ENCODE assay signal across 1 cellular context in the genomic region with DNA sequence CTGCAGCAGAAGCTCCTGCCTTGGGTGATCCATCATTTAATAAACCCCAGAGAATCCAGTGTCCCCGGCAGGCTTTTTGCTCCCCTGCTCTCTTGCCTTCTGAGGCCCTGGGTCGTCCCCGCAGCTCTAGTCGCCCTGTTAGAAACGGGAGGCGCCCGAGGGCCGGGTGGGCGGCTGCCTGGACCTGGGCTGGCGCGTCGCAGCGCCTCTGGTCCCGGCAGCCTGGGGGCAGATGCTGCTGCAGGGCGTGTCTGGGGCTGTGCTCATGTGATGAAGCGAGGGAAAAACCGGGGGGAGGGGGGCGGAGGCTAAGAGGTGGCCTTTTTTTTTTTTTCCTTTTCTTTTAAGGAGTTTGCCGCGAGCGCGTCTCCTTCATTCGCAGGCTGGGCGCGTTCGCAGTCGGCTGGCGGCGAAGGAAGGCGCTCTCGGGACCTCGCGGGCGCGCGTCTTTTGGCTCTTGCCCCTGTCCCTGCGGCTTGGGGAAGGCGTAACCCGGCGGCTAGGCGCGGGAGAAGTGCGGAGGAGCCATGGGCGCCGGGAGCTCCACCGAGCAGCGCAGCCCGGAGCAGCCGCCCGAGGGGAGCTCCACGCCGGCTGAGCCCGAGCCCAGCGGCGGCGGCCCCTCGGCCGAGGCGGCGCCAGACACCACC.
TF ChIP-seq lines count a peak whose summit lies in the region.

No MANE protein-coding gene starts in this region.

TF ChIP-seq in K562, 482 proteins besides CTCF, POLR2A, EP300 and RAD21 (continued from another document and continues in another):
- TF ChIP-seq, protein P1, sequence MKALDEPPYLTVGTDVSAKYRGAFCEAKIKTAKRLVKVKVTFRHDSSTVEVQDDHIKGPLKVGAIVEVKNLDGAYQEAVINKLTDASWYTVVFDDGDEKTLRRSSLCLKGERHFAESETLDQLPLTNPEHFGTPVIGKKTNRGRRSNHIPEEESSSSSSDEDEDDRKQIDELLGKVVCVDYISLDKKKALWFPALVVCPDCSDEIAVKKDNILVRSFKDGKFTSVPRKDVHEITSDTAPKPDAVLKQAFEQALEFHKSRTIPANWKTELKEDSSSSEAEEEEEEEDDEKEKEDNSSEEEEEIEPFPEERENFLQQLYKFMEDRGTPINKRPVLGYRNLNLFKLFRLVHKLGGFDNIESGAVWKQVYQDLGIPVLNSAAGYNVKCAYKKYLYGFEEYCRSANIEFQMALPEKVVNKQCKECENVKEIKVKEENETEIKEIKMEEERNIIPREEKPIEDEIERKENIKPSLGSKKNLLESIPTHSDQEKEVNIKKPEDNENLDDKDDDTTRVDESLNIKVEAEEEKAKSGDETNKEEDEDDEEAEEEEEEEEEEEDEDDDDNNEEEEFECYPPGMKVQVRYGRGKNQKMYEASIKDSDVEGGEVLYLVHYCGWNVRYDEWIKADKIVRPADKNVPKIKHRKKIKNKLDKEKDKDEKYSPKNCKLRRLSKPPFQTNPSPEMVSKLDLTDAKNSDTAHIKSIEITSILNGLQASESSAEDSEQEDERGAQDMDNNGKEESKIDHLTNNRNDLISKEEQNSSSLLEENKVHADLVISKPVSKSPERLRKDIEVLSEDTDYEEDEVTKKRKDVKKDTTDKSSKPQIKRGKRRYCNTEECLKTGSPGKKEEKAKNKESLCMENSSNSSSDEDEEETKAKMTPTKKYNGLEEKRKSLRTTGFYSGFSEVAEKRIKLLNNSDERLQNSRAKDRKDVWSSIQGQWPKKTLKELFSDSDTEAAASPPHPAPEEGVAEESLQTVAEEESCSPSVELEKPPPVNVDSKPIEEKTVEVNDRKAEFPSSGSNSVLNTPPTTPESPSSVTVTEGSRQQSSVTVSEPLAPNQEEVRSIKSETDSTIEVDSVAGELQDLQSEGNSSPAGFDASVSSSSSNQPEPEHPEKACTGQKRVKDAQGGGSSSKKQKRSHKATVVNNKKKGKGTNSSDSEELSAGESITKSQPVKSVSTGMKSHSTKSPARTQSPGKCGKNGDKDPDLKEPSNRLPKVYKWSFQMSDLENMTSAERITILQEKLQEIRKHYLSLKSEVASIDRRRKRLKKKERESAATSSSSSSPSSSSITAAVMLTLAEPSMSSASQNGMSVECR (CRISPR knock-in tag; IDR thresholded peaks at IDR 0.05) = no peak
- no peak for TF ChIP-seq ZNF282 (CRISPR knock-in tag; IDR thresholded peaks at IDR 0.05)
- TF ChIP-seq, protein P2, sequence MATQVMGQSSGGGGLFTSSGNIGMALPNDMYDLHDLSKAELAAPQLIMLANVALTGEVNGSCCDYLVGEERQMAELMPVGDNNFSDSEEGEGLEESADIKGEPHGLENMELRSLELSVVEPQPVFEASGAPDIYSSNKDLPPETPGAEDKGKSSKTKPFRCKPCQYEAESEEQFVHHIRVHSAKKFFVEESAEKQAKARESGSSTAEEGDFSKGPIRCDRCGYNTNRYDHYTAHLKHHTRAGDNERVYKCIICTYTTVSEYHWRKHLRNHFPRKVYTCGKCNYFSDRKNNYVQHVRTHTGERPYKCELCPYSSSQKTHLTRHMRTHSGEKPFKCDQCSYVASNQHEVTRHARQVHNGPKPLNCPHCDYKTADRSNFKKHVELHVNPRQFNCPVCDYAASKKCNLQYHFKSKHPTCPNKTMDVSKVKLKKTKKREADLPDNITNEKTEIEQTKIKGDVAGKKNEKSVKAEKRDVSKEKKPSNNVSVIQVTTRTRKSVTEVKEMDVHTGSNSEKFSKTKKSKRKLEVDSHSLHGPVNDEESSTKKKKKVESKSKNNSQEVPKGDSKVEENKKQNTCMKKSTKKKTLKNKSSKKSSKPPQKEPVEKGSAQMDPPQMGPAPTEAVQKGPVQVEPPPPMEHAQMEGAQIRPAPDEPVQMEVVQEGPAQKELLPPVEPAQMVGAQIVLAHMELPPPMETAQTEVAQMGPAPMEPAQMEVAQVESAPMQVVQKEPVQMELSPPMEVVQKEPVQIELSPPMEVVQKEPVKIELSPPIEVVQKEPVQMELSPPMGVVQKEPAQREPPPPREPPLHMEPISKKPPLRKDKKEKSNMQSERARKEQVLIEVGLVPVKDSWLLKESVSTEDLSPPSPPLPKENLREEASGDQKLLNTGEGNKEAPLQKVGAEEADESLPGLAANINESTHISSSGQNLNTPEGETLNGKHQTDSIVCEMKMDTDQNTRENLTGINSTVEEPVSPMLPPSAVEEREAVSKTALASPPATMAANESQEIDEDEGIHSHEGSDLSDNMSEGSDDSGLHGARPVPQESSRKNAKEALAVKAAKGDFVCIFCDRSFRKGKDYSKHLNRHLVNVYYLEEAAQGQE (CRISPR knock-in tag; IDR thresholded peaks at IDR 0.05; ENCODE audit: low read depth) = no peak
- no peak for TF ChIP-seq ZNF239 (CRISPR knock-in tag; IDR thresholded peaks at IDR 0.05)
- no peak for TF ChIP-seq ZFP30 (CRISPR knock-in tag; IDR thresholded peaks at IDR 0.05; ENCODE audit: borderline replicate concordance)
- TF ChIP-seq NFATC3 (IDR thresholded peaks at IDR 0.05) = no peak
- TF ChIP-seq ZNF324 (CRISPR knock-in tag; IDR thresholded peaks at IDR 0.05) = no peak
- TF ChIP-seq RBFOX2 (IDR thresholded peaks at IDR 0.05; ENCODE audit: low read depth, low read length) = peak; percentile 66
- no peak for TF ChIP-seq NCOA1 (IDR thresholded peaks at IDR 0.05; ENCODE audit: low read depth)
- TF ChIP-seq GTF2F1 (IDR thresholded peaks at IDR 0.05; ENCODE audit: low read depth, low read length) = no peak
- no peak for TF ChIP-seq SP2 (IDR thresholded peaks at IDR 0.05; ENCODE audit: extremely low read depth, low read depth, low read length, poor library complexity, severe bottlenecking)
- no peak for TF ChIP-seq ZNF124 (CRISPR knock-in tag; IDR thresholded peaks at IDR 0.05)
- TF ChIP-seq, protein P3, sequence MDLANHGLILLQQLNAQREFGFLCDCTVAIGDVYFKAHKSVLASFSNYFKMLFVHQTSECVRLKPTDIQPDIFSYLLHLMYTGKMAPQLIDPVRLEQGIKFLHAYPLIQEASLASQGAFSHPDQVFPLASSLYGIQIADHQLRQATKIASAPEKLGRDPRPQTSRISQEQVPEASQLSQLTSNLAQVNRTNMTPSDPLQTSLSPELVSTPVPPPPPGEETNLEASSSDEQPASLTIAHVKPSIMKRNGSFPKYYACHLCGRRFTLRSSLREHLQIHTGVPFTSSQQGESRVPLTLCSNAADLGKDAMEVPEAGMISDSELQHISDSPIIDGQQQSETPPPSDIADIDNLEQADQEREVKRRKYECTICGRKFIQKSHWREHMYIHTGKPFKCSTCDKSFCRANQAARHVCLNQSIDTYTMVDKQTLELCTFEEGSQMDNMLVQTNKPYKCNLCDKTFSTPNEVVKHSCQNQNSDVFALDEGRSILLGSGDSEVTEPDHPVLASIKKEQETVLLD (IDR thresholded peaks at IDR 0.05) = no peak
- TF ChIP-seq PCBP1 (IDR thresholded peaks at IDR 0.05; ENCODE audit: low read depth, low read length, poor library complexity, severe bottlenecking) = peak; percentile 19
- TF ChIP-seq TAF1 (IDR thresholded peaks at IDR 0.05; ENCODE audit: control insufficient read depth, extremely low read depth, insufficient read depth, low read length, severe bottlenecking) = peak; percentile 19
- peak; percentile 78 for TF ChIP-seq POLR2G (IDR thresholded peaks at IDR 0.05; ENCODE audit: low read depth, low read length)
- TF ChIP-seq, protein P4, sequence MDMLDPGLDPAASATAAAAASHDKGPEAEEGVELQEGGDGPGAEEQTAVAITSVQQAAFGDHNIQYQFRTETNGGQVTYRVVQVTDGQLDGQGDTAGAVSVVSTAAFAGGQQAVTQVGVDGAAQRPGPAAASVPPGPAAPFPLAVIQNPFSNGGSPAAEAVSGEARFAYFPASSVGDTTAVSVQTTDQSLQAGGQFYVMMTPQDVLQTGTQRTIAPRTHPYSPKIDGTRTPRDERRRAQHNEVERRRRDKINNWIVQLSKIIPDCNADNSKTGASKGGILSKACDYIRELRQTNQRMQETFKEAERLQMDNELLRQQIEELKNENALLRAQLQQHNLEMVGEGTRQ (CRISPR knock-in tag; IDR thresholded peaks at IDR 0.05) = 0 out of 2 replicates have a peak, but pooled peaks have one; percentile 38
- no peak for TF ChIP-seq ZBTB7A (IDR thresholded peaks at IDR 0.05; ENCODE audit: borderline replicate concordance, control insufficient read depth, low read depth, low read length)
- TF ChIP-seq MYC (IDR thresholded peaks at IDR 0.05; ENCODE audit: low read depth, low read length) = no peak; the same call in 1 of the 2 replicates
- no peak for TF ChIP-seq MYC (CRISPR knock-in tag; IDR thresholded peaks at IDR 0.05; ENCODE audit: borderline replicate concordance, low read depth)
- no peak for TF ChIP-seq ZNF134 (CRISPR knock-in tag; conservative IDR thresholded peaks at IDR 0.05)
- no peak for TF ChIP-seq PYGO2 (tag; IDR thresholded peaks at IDR 0.05)
- TF ChIP-seq E2F3 (CRISPR knock-in tag; IDR thresholded peaks at IDR 0.05) = no peak
- TF ChIP-seq, protein P5, sequence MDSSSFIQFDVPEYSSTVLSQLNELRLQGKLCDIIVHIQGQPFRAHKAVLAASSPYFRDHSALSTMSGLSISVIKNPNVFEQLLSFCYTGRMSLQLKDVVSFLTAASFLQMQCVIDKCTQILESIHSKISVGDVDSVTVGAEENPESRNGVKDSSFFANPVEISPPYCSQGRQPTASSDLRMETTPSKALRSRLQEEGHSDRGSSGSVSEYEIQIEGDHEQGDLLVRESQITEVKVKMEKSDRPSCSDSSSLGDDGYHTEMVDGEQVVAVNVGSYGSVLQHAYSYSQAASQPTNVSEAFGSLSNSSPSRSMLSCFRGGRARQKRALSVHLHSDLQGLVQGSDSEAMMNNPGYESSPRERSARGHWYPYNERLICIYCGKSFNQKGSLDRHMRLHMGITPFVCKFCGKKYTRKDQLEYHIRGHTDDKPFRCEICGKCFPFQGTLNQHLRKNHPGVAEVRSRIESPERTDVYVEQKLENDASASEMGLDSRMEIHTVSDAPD (CRISPR knock-in tag; IDR thresholded peaks at IDR 0.05) = no peak
- TF ChIP-seq SMARCC2 (IDR thresholded peaks at IDR 0.05; ENCODE audit: low read depth) = no peak
- no peak for TF ChIP-seq ZNF217 (CRISPR knock-in tag; IDR thresholded peaks at IDR 0.05)
- TF ChIP-seq JUND (IDR thresholded peaks at IDR 0.05; ENCODE audit: borderline replicate concordance, low read depth, low read length) = no peak
- no peak for TF ChIP-seq JUND (tag; IDR thresholded peaks at IDR 0.05; ENCODE audit: borderline replicate concordance, low read depth, low read length)
- no peak for TF ChIP-seq ZNF699 (CRISPR knock-in tag; IDR thresholded peaks at IDR 0.05; ENCODE audit: insufficient replicate concordance)
- no peak for TF ChIP-seq ZNF146 (CRISPR knock-in tag; IDR thresholded peaks at IDR 0.05; ENCODE audit: unreplicated experiment)
- no peak for TF ChIP-seq ZEB2 (IDR thresholded peaks at IDR 0.05)
- no peak for TF ChIP-seq BCL6 (CRISPR knock-in tag; IDR thresholded peaks at IDR 0.05)
- TF ChIP-seq, protein P6, sequence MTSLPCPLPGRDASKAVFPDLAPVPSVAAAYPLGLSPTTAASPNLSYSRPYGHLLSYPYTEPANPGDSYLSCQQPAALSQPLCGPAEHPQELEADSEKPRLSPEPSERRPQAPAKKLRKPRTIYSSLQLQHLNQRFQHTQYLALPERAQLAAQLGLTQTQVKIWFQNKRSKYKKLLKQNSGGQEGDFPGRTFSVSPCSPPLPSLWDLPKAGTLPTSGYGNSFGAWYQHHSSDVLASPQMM (CRISPR knock-in tag; IDR thresholded peaks at IDR 0.05) = no peak
- TF ChIP-seq, protein P7, sequence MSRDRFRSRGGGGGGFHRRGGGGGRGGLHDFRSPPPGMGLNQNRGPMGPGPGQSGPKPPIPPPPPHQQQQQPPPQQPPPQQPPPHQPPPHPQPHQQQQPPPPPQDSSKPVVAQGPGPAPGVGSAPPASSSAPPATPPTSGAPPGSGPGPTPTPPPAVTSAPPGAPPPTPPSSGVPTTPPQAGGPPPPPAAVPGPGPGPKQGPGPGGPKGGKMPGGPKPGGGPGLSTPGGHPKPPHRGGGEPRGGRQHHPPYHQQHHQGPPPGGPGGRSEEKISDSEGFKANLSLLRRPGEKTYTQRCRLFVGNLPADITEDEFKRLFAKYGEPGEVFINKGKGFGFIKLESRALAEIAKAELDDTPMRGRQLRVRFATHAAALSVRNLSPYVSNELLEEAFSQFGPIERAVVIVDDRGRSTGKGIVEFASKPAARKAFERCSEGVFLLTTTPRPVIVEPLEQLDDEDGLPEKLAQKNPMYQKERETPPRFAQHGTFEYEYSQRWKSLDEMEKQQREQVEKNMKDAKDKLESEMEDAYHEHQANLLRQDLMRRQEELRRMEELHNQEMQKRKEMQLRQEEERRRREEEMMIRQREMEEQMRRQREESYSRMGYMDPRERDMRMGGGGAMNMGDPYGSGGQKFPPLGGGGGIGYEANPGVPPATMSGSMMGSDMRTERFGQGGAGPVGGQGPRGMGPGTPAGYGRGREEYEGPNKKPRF (IDR thresholded peaks at IDR 0.05; ENCODE audit: low read depth, low read length) = no peak
- TF ChIP-seq, protein P8, sequence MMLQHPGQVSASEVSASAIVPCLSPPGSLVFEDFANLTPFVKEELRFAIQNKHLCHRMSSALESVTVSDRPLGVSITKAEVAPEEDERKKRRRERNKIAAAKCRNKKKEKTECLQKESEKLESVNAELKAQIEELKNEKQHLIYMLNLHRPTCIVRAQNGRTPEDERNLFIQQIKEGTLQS (IDR thresholded peaks at IDR 0.05) = no peak
- TF ChIP-seq, protein P8 (CRISPR knock-in tag; conservative IDR thresholded peaks at IDR 0.05) = no peak
- TF ChIP-seq, protein P9, sequence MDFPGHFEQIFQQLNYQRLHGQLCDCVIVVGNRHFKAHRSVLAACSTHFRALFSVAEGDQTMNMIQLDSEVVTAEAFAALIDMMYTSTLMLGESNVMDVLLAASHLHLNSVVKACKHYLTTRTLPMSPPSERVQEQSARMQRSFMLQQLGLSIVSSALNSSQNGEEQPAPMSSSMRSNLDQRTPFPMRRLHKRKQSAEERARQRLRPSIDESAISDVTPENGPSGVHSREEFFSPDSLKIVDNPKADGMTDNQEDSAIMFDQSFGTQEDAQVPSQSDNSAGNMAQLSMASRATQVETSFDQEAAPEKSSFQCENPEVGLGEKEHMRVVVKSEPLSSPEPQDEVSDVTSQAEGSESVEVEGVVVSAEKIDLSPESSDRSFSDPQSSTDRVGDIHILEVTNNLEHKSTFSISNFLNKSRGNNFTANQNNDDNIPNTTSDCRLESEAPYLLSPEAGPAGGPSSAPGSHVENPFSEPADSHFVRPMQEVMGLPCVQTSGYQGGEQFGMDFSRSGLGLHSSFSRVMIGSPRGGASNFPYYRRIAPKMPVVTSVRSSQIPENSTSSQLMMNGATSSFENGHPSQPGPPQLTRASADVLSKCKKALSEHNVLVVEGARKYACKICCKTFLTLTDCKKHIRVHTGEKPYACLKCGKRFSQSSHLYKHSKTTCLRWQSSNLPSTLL (IDR thresholded peaks at IDR 0.05) = no peak
- no peak for TF ChIP-seq ZNF444 (CRISPR knock-in tag; IDR thresholded peaks at IDR 0.05)
- TF ChIP-seq, protein P10, sequence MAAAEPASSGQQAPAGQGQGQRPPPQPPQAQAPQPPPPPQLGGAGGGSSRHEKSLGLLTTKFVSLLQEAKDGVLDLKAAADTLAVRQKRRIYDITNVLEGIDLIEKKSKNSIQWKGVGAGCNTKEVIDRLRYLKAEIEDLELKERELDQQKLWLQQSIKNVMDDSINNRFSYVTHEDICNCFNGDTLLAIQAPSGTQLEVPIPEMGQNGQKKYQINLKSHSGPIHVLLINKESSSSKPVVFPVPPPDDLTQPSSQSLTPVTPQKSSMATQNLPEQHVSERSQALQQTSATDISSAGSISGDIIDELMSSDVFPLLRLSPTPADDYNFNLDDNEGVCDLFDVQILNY (CRISPR knock-in tag; IDR thresholded peaks at IDR 0.05) = no peak
- no peak for TF ChIP-seq MTA3 (IDR thresholded peaks at IDR 0.05; ENCODE audit: borderline replicate concordance)
- TF ChIP-seq ZBTB8A (IDR thresholded peaks at IDR 0.05; ENCODE audit: partially characterized antibody) = no peak
- no peak for TF ChIP-seq SREBF1 (IDR thresholded peaks at IDR 0.05; ENCODE audit: borderline replicate concordance, low read depth, low read length)
- TF ChIP-seq POU5F1 (IDR thresholded peaks at IDR 0.05; ENCODE audit: borderline replicate concordance, low read depth, low read length, partially characterized antibody) = no peak
